ENCODE assay signal across 21 cellular contexts in genomic region chr10:132533571-132534260, GRCh38. TPM values are rescaled to one million over a fixed set of nuclear protein-coding genes. Genes with fewer than 3 reads are reported as not detected.
DNase-seq lines count a peak whose midpoint lies in the region; ATAC-seq, FAIRE-seq and TF ChIP-seq lines count a peak whose summit lies in the region.
"Had no signal": no experiment of that assay in that cellular context is flagged by ENCODE, and none has a peak within 500 bp of the region (broad histone marks: within the 10 kb centered on the region; RNA-seq: fewer than 3 reads in every experiment).

No MANE protein-coding gene starts in this region.

- H3K27ac ChIP-seq in right lobe of liver (no peak overlapping the region), HepG2 (ENCODE audit: extremely low read length, insufficient read depth, low read length) (no peak overlapping the region), left ventricle myocardium inferior (replicated peaks) (no peak overlapping the region), ovary (no peak overlapping the region)
- H3K27ac ChIP-seq: ascending aorta, colonic mucosa, skin epidermis had no signal

- H3K4me1 ChIP-seq in right lobe of liver = peaks cover 0 to 12% (median 6%) of the 10 kb centered on the region in 4 donors
- H3K4me1 ChIP-seq in HepG2 (ENCODE audit: insufficient read depth, low read length) = peaks cover 24% of the 10 kb centered on the region
- peaks cover 24% of the 10 kb centered on the region for H3K4me1 ChIP-seq in left ventricle myocardium inferior
- H3K4me1 ChIP-seq in ovary (ENCODE audit: insufficient read depth) = peaks cover 8% of the 10 kb centered on the region

- no TSS peak for BruUV-seq in HepG2 (replicated peaks; lab: Mats Ljungman, UMichigan)

- H3K36me3 ChIP-seq in right lobe of liver (no peaks in the 10 kb centered on the region), HepG2 (replicated peaks in 1 of 2; ENCODE audit: control insufficient read depth in 1 of 2, insufficient read depth in 2 of 2, low read length in 2 of 2) (no peaks in the 10 kb centered on the region), left ventricle myocardium inferior (no peaks in the 10 kb centered on the region), ovary (no peaks in the 10 kb centered on the region)
- H3K36me3 ChIP-seq: ascending aorta, colonic mucosa had no signal

- H4K20me1 ChIP-seq in HepG2 (ENCODE audit: insufficient read depth, low read length) = no peaks in the 10 kb centered on the region

- CTCF ChIA-PET in HepG2 (lab: Yijun Ruan, JAX; ENCODE audit: low intra/inter-chr PET ratio, low total read pairs) = no interaction called here

- no peak for FAIRE-seq in HepG2 (lab: Jason Lieb, UNC)
- FAIRE-seq: TTC549, urothelium cell line had no signal

- H3K9me3 ChIP-seq in right lobe of liver (no peaks in the 10 kb centered on the region), HepG2 (ENCODE audit: low read length) (peaks cover 6% of the 10 kb centered on the region; the same call in 1 of the 2 replicates), left ventricle myocardium inferior (replicated peaks) (peaks cover 13% of the 10 kb centered on the region), ovary (no peaks in the 10 kb centered on the region)
- H3K9me3 ChIP-seq: colonic mucosa had no signal

- H2AFZ ChIP-seq in HepG2 (ENCODE audit: low read length) = no peak overlapping the region

- in situ Hi-C loops in HepG2 (cut with HindIII; ENCODE audit: extremely low pct_ligation_motif_present, low pct_unique_long_range_greater_than_20kb) (no loop called here), G401 (cut with HindIII; ENCODE audit: low sequenced_read_pairs) (no loop called here)

- TF ChIP-seq POLR2A in right lobe of liver (IDR thresholded peaks at IDR 0.05) = no peak
- no peak for TF ChIP-seq POLR2A in HepG2 (IDR thresholded peaks at IDR 0.05; ENCODE audit: insufficient read depth in 1 of 2, low read depth in 2 of 2, low read length in 2 of 2)
- no peak for TF ChIP-seq POLR2A in ovary (IDR thresholded peaks at IDR 0.05)

- TF ChIP-seq CTCF in right lobe of liver (IDR thresholded peaks at IDR 0.05) (no peak), HepG2 (CRISPR knock-in tag; IDR thresholded peaks at IDR 0.05) (no peak), left ventricle myocardium inferior (IDR thresholded peaks at IDR 0.05; ENCODE audit: borderline replicate concordance) (no peak), ovary (IDR thresholded peaks at IDR 0.05) (no peak)

- WGBS in right lobe of liver (ENCODE audit: insufficient coverage, low coverage, low lambda C conversion rate, missing lambda C conversion rate) = 95% methylated on average over 3 of the region's 12 CpGs
- WGBS in HepG2 (ENCODE audit: low lambda C conversion rate) = 85% methylated on average over 12 of the region's 12 CpGs
- 89 to 92% (median 89%) methylated on average over 12 of the region's 12 CpGs for WGBS in ovary, 3 donors

- TF ChIP-seq RAD21 in HepG2 (CRISPR knock-in tag; IDR thresholded peaks at IDR 0.05) = no peak

- intact Hi-C loops in right lobe of liver (cut with DNase I) (loop anchor here in 1 of 2 donors (10.0 kb wide), 1 partner anchor 69 kb away; no protein-coding TSS in a partner anchor), HepG2 (cut with micrococcal nuclease; ENCODE audit: unreplicated experiment) (no loop called here), left ventricle myocardium inferior (cut with micrococcal nuclease) (no loop called here), ovary (cut with DNase I) (loop anchor here in 1 of 4 donors (10.0 kb wide), 1 partner anchor 139 kb away; the partner anchor contains the start of gene PWWP2B)

- ATAC-seq in right lobe of liver (no peak), HepG2 (no peak)
- ATAC-seq: activated CD8-positive, alpha-beta T cell treated with anti-CD3 and anti-CD28 coated beads for 36 hours; CD8-positive, alpha-beta T cell had no signal

- no peak overlapping the region for H3K4me3 ChIP-seq in right lobe of liver
- no peak overlapping the region for H3K4me3 ChIP-seq in HepG2 (replicated peaks in 1 of 3; ENCODE audit: insufficient read depth in 1 of 3, low read depth in 2 of 3, low read length in 3 of 3)
- no peak overlapping the region for H3K4me3 ChIP-seq in left ventricle myocardium inferior
- H3K4me3 ChIP-seq in ovary = no peak overlapping the region
- H3K4me3 ChIP-seq: ascending aorta, colonic mucosa, skin epidermis had no signal

- DNase-seq in right lobe of liver (peak in 2 of 3 donors; percentile 12 to 40), HepG2 (ENCODE audit: low spot score) (no peak), left ventricle myocardium inferior (peak; percentile 10), ovary (peak in 3 of 5 donors; percentile 17 to 29 (median 22)), germinal center (ENCODE audit: low spot score) (no peak), amygdala (lab: John Stamatoyannopoulos, UW) (no peak), G401 (ENCODE audit: low spot score) (no peak)
- no peak for DNase-seq in stimulated activated CD4-positive, alpha-beta T cell treated with anti-CD3 and anti-CD28 coated beads, Interleukin-2, amount 100 ng/mL, for 48 hours
- DNase-seq: activated CD8-positive, alpha-beta T cell treated with anti-CD3 and anti-CD28 coated beads for 36 hours; CD8-positive, alpha-beta T cell; colonic mucosa; DND-41; erythroblast; midbrain; NCI-H2081 treated with DMSO at 0.1 percent for 48 hours; NCI-H526; occipital lobe had no signal

- H3K4me2 ChIP-seq in HepG2 (ENCODE audit: low read depth, low read length) = no peak overlapping the region

- TF ChIP-seq EP300 in HepG2 (IDR thresholded peaks at IDR 0.05; ENCODE audit: low read depth in 2 of 2, low read length in 2 of 2) = no peak
- no peak for TF ChIP-seq EP300 in HepG2 (CRISPR knock-in tag; IDR thresholded peaks at IDR 0.05; ENCODE audit: borderline replicate concordance)
- no peak for TF ChIP-seq EP300 in ovary (IDR thresholded peaks at IDR 0.05)

- no peak overlapping the region for H3K9ac ChIP-seq in HepG2 (ENCODE audit: insufficient read depth, low read depth, low read length)

- H3K27me3 ChIP-seq in right lobe of liver (no peaks in the 10 kb centered on the region), HepG2 (ENCODE audit: control insufficient read depth in 1 of 2, insufficient read depth in 2 of 2, low read length in 2 of 2) (peaks cover 0 to 8% of the 10 kb centered on the region in 2 experiments; a peak in 1 of 5 replicates), left ventricle myocardium inferior (ENCODE audit: low read depth) (no peaks in the 10 kb centered on the region), ovary (no peaks in the 10 kb centered on the region)
- H3K27me3 ChIP-seq: ascending aorta, colonic mucosa had no signal

- H3K79me2 ChIP-seq in HepG2 (ENCODE audit: insufficient read depth, low read length) = peaks cover 11% of the 10 kb centered on the region

- POLR2A ChIA-PET in HepG2 (lab: Yijun Ruan, JAX) = no interaction called here

TF ChIP-seq in HepG2, 621 proteins besides CTCF, POLR2A, EP300 and RAD21 (continues in another document):
- TF ChIP-seq, protein P1, sequence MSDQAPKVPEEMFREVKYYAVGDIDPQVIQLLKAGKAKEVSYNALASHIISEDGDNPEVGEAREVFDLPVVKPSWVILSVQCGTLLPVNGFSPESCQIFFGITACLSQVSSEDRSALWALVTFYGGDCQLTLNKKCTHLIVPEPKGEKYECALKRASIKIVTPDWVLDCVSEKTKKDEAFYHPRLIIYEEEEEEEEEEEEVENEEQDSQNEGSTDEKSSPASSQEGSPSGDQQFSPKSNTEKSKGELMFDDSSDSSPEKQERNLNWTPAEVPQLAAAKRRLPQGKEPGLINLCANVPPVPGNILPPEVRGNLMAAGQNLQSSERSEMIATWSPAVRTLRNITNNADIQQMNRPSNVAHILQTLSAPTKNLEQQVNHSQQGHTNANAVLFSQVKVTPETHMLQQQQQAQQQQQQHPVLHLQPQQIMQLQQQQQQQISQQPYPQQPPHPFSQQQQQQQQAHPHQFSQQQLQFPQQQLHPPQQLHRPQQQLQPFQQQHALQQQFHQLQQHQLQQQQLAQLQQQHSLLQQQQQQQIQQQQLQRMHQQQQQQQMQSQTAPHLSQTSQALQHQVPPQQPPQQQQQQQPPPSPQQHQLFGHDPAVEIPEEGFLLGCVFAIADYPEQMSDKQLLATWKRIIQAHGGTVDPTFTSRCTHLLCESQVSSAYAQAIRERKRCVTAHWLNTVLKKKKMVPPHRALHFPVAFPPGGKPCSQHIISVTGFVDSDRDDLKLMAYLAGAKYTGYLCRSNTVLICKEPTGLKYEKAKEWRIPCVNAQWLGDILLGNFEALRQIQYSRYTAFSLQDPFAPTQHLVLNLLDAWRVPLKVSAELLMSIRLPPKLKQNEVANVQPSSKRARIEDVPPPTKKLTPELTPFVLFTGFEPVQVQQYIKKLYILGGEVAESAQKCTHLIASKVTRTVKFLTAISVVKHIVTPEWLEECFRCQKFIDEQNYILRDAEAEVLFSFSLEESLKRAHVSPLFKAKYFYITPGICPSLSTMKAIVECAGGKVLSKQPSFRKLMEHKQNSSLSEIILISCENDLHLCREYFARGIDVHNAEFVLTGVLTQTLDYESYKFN (CRISPR knock-in tag; conservative IDR thresholded peaks at IDR 0.05) = no peak

RNA-seq across cellular contexts. Expression of gene INPP5A, which starts 3.9 kb away (rescaled TPM):
- total RNA-seq in right lobe of liver = 10 to 100 TPM; 12.5 to 24.6 (median 16.9) TPM
- total RNA-seq in HepG2 (2016; rRNA removed; fragmentation: Illumina TruSeq; extraction: Trizol) = 37.9 and 46.8 TPM in 2 replicates
- total RNA-seq in HepG2 (2016; cell fraction: cytosol; rRNA removed; fragmentation: Illumina TruSeq; extraction: Trizol; ENCODE audit: low read depth) = 52.6 and 54.7 TPM in 2 replicates
- 38.3 and 42.5 TPM in 2 replicates for total RNA-seq in HepG2 (2016; cell fraction: insoluble cytoplasmic fraction; rRNA removed; fragmentation: Illumina TruSeq; extraction: Trizol)
- 103 and 110 TPM in 2 replicates for total RNA-seq in HepG2 (2016; cell fraction: membrane; rRNA removed; fragmentation: Illumina TruSeq; extraction: Trizol)
- 15.7 and 18.8 TPM in 2 replicates for total RNA-seq in HepG2 (2016; cell fraction: nucleus; rRNA removed; fragmentation: Illumina TruSeq; extraction: Trizol)
- polyA plus RNA-seq in HepG2 (2011; rRNA removed) = 17.5 and 19.5 TPM in 2 replicates
- 16.7 and 18.4 TPM in 2 replicates for polyA plus RNA-seq in HepG2 (2011; cell fraction: cytosol; rRNA removed)
- 14.6 and 14.9 TPM in 2 replicates for polyA plus RNA-seq in HepG2 (2011; cell fraction: nucleus; rRNA removed)
- 15.8 and 18.2 TPM in 2 replicates for polyA plus RNA-seq in HepG2 (2012)
- 49.5 and 52.9 TPM in 2 replicates for polyA plus RNA-seq in HepG2 (2016; cell fraction: cytosol; fragmentation: Illumina TruSeq; extraction: Trizol; ENCODE audit: low read depth)
- 40.7 and 47.8 TPM in 2 replicates for polyA plus RNA-seq in HepG2 (2016; cell fraction: insoluble cytoplasmic fraction; fragmentation: Illumina TruSeq; extraction: Trizol; ENCODE audit: low read depth)
- polyA plus RNA-seq in HepG2 (2016; cell fraction: membrane; fragmentation: Illumina TruSeq; extraction: Trizol; ENCODE audit: low read depth) = 97.2 and 97.6 TPM in 2 replicates
- polyA plus RNA-seq in HepG2 (2016; cell fraction: nucleus; fragmentation: Illumina TruSeq; extraction: Trizol; ENCODE audit: insufficient read depth, low read depth) = 25.8 and 27.0 TPM in 2 replicates
- 17.0 and 32.5 TPM in 2 replicates for polyA minus RNA-seq in HepG2 (2011; rRNA and poly(A)+ RNA removed; ENCODE audit: low replicate concordance)
- 16.4 and 21.7 TPM in 2 replicates for polyA minus RNA-seq in HepG2 (2011; cell fraction: cytosol; rRNA and poly(A)+ RNA removed)
- polyA minus RNA-seq in HepG2 (2011; cell fraction: nucleus; rRNA and poly(A)+ RNA removed) = 19.1 and 20.6 TPM in 2 replicates
- 105 TPM for total RNA-seq in left ventricle myocardium inferior
- 10 to 100 TPM; 19.8 to 41.2 (median 35.3) TPM for total RNA-seq in ovary
- polyA plus RNA-seq in ovary = 10 to 100 TPM; 20.2 to 41.2 TPM
- total RNA-seq in G401 (2014; rRNA removed; shearing (Covaris generic)) = 22.8 and 44.3 TPM in 2 replicates

Comparison
In these comparisons a context has a peak if more than half of its experiments do, and no peak if none do; other contexts are left out.
1. DNase-seq: peak in right lobe of liver (2 of 3), left ventricle myocardium inferior (single experiment) and ovary (3 of 5); none in HepG2 (single experiment), germinal center (single experiment), stimulated activated CD4-positive, alpha-beta T cell treated with anti-CD3 and anti-CD28 coated beads, Interleukin-2, amount 100 ng/mL, for 48 hours (0 of 2), amygdala (0 of 56) and G401 (single experiment).